ENCODE assay signal across 1 cellular context in the genomic region with DNA sequence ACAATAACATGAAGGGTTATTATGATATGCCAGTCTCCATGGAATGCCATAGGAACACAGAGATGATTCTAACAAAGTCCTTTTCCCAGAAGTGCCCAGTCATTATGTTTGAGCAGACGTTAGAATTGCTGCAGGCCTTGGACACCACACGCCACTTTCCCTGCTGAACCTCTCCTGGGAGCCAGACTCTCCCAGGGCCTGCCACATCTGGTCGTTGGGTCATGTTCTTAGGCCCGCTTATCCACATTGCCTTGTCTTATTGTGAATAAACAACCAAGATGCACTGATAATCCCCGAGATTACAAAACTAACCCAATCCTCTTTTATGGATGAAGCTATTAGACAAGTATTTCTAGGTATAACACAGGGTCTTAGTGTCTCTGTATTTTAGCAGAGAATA.
A peak's percentile ranks its signal among the peaks of the same experiment; 100 is the strongest.
TF ChIP-seq lines count a peak whose summit lies in the region.

No MANE protein-coding gene starts in this region.

TF ChIP-seq in K562, 482 proteins besides CTCF, POLR2A, EP300 and RAD21 (continued from another document):
- TF ChIP-seq, protein P1, sequence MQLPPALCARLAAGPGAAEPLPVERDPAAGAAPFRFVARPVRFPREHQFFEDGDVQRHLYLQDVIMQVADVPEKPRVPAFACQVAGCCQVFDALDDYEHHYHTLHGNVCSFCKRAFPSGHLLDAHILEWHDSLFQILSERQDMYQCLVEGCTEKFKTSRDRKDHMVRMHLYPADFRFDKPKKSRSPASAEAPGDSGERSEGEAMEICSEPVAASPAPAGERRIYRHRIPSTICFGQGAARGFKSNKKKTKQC (CRISPR knock-in tag; IDR thresholded peaks at IDR 0.05), result no peak
- TF ChIP-seq PURB (CRISPR knock-in tag; IDR thresholded peaks at IDR 0.05; ENCODE audit: low read depth) (no peak), HNRNPUL1 (IDR thresholded peaks at IDR 0.05; ENCODE audit: low read length) (no peak), HSF4 (CRISPR knock-in tag; IDR thresholded peaks at IDR 0.05; ENCODE audit: borderline replicate concordance) (0 out of 2 replicates have a peak, but pooled peaks have one; percentile 39), MAFG (tag; conservative IDR thresholded peaks at IDR 0.05) (peak; percentile 49), NFE2 (IDR thresholded peaks at IDR 0.05; ENCODE audit: low read depth) (peak; percentile 53), ZNF444 (CRISPR knock-in tag; IDR thresholded peaks at IDR 0.05) (no peak), SMAD4 (CRISPR knock-in tag; conservative IDR thresholded peaks at IDR 0.05) (no peak)
- TF ChIP-seq, protein P2, sequence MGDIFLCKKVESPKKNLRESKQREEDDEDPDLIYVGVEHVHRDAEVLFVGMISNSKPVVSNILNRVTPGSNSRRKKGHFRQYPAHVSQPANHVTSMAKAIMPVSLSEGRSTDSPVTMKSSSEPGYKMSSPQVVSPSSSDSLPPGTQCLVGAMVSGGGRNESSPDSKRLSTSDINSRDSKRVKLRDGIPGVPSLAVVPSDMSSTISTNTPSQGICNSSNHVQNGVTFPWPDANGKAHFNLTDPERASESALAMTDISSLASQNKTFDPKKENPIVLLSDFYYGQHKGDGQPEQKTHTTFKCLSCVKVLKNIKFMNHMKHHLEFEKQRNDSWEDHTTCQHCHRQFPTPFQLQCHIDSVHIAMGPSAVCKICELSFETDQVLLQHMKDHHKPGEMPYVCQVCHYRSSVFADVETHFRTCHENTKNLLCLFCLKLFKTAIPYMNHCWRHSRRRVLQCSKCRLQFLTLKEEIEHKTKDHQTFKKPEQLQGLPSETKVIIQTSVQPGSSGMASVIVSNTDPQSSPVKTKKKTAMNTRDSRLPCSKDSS (IDR thresholded peaks at IDR 0.05; ENCODE audit: low read depth, partially characterized antibody), result no peak
- TF ChIP-seq, protein P3, sequence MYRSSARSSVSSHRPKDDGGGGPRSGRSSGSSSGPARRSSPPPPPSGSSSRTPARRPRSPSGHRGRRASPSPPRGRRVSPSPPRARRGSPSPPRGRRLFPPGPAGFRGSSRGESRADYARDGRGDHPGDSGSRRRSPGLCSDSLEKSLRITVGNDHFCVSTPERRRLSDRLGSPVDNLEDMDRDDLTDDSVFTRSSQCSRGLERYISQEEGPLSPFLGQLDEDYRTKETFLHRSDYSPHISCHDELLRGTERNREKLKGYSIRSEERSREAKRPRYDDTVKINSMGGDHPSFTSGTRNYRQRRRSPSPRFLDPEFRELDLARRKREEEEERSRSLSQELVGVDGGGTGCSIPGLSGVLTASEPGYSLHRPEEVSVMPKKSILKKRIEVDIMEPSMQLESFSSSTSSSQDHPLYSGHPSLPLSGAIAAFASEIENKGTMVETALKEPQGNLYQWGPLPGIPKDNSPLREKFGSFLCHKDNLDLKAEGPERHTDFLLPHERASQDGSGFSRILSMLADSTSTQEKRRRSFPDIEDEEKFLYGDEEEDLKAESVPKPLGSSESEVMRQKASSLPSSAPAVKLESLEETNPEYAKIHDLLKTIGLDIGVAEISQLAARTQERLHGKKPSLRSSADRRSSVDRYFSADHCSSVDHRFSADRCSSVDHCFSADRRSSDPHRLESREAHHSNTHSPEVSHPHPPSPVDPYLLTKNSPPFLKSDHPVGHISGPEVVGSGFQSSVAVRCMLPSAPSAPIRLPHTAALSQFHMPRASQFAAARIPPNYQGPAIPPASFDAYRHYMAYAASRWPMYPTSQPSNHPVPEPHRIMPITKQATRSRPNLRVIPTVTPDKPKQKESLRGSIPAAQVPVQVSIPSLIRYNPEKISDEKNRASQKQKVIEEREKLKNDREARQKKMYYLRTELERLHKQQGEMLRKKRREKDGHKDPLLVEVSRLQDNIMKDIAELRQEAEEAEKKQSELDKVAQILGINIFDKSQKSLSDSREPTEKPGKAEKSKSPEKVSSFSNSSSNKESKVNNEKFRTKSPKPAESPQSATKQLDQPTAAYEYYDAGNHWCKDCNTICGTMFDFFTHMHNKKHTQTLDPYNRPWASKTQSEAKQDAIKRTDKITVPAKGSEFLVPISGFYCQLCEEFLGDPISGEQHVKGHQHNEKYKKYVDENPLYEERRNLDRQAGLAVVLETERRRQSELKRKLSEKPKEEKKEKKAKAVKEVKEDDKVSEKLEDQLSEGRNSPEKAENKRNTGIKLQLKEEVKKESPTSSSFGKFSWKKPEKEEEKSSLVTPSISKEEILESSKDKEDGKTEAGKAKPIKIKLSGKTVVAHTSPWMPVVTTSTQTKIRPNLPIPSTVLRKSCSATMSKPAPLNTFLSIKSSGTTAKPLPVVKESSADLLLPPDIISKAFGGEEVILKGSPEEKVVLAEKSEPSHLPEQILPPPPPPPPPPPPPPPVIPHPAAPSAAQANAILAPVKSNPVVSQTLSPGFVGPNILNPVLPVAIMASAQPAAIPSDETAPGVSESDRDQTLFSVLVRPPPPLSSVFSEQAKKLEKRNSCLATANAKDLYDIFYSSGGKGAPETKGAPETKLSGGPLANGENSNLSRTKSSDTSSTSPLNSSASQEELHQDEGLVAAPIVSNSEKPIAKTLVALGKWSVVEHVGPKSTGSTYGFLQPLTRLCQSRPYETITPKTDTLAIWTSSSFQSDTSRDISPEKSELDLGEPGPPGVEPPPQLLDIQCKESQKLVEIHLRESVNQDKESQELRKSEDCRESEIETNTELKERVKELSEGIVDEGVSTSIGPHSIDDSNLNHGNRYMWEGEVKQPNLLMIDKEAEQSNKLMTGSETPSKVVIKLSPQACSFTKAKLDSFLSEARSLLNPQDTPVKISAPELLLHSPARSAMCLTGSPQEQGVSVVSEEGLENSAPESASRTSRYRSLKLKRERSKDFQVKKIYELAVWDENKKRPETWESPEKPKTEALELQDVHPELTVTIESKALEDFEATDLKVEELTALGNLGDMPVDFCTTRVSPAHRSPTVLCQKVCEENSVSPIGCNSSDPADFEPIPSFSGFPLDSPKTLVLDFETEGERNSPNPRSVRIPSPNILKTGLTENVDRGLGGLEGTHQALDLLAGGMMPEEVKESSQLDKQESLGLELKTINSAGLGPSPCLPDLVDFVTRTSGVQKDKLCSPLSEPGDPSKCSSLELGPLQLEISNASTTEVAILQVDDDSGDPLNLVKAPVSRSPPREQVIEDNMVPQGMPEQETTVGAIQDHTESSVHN (IDR thresholded peaks at IDR 0.05; ENCODE audit: borderline replicate concordance in 1 of 2, low read depth in 1 of 2), result no peak
- TF ChIP-seq, protein P4, sequence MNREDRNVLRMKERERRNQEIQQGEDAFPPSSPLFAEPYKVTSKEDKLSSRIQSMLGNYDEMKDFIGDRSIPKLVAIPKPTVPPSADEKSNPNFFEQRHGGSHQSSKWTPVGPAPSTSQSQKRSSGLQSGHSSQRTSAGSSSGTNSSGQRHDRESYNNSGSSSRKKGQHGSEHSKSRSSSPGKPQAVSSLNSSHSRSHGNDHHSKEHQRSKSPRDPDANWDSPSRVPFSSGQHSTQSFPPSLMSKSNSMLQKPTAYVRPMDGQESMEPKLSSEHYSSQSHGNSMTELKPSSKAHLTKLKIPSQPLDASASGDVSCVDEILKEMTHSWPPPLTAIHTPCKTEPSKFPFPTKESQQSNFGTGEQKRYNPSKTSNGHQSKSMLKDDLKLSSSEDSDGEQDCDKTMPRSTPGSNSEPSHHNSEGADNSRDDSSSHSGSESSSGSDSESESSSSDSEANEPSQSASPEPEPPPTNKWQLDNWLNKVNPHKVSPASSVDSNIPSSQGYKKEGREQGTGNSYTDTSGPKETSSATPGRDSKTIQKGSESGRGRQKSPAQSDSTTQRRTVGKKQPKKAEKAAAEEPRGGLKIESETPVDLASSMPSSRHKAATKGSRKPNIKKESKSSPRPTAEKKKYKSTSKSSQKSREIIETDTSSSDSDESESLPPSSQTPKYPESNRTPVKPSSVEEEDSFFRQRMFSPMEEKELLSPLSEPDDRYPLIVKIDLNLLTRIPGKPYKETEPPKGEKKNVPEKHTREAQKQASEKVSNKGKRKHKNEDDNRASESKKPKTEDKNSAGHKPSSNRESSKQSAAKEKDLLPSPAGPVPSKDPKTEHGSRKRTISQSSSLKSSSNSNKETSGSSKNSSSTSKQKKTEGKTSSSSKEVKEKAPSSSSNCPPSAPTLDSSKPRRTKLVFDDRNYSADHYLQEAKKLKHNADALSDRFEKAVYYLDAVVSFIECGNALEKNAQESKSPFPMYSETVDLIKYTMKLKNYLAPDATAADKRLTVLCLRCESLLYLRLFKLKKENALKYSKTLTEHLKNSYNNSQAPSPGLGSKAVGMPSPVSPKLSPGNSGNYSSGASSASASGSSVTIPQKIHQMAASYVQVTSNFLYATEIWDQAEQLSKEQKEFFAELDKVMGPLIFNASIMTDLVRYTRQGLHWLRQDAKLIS (CRISPR knock-in tag; IDR thresholded peaks at IDR 0.05), result no peak
- TF ChIP-seq, protein P5, sequence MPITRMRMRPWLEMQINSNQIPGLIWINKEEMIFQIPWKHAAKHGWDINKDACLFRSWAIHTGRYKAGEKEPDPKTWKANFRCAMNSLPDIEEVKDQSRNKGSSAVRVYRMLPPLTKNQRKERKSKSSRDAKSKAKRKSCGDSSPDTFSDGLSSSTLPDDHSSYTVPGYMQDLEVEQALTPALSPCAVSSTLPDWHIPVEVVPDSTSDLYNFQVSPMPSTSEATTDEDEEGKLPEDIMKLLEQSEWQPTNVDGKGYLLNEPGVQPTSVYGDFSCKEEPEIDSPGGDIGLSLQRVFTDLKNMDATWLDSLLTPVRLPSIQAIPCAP (CRISPR knock-in tag; IDR thresholded peaks at IDR 0.05; ENCODE audit: borderline replicate concordance), result no peak
